5 cellular contexts compared by ENCODE assay signal in the genomic region with DNA sequence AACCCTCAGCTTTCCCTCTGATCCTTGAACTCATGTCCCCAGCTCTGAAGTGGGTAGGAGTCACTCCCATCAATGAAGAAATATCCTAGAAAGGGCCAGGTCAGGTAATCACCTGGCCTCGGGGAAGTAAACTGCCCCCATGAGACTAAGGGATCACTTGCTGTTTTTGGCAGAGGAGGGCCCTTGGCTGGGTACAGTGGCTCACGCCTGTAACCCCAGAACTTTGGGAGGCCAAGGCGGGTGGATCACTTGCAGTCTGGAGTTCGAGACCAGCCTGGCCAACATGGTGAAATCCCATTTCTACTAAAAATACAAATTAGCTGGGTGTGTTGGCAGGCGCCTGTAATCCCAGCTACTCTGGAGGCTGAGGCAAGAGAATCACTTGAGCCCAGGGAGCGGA. TPM values are rescaled to one million over a fixed set of nuclear protein-coding genes. Genes with fewer than 3 reads are reported as not detected.
"Had no signal": no experiment of that assay in that cellular context is flagged by ENCODE, and none has a peak within 500 bp of the region (broad histone marks: within the 10 kb centered on the region; RNA-seq: fewer than 3 reads in every experiment).

No MANE protein-coding gene starts in this region.

RNA-seq across cellular contexts. Expression of gene NRN1L, which starts 20.6 kb away (rescaled TPM):
- total RNA-seq: body of pancreas, fibroblast of villous mesenchyme, posterior vena cava, Right ventricle myocardium superior, ureter had no signal
